Comparison of ENCODE assay signal across 9 cellular contexts in the genomic region with DNA sequence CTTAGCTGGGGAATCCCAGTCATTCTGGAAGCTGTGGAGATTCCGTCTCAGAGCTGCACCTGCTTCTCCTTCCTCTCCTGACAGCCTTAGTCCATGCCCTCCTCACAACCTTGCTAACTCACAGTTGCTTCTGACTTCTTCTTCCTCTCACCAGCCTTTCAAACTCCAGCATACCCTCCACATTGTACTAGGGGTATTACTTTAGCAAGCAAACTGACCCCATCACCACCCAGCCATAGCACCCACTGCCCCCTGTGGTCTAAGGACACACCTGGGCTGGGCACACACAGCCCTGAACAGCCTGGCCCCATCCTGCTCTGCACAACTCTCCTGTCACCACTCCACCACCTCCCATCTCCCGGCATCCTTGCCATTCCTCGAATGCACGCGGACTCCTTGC.
"Had no signal": no experiment of that assay in that cellular context is flagged by ENCODE, and none has a peak within 500 bp of the region (broad histone marks: within the 10 kb centered on the region; RNA-seq: fewer than 3 reads in every experiment).

No MANE protein-coding gene starts in this region.

- H3K4me1 ChIP-seq: HAP-1 had no signal

- H2AFZ ChIP-seq: GM23248, GM23338 had no signal

- H3K9me3 ChIP-seq: HAP-1 had no signal

- DNase-seq: GM23248, GOT3, H7, H9, HCEC 1CT, HFFc6 had no signal

- ATAC-seq: GM23338, HCT116 had no signal

- H3K9me3 Mint-ChIP-seq: GM23338, H9, HFFc6 had no signal

- H3K4me2 ChIP-seq: GM23338 had no signal

- H3K27ac ChIP-seq: GM23248 had no signal

- H3K27ac Mint-ChIP-seq: GM23338, H9, HFFc6 had no signal

- H3K36me3 ChIP-seq: HAP-1 had no signal

- H3K9ac ChIP-seq: GM23248 had no signal

- H3K4me3 Mint-ChIP-seq: GM23338, H9, HFFc6 had no signal

- H3K4me3 ChIP-seq: GM23248, GM23338, HAP-1 had no signal

- H3K4me1 Mint-ChIP-seq: GM23338 had no signal
